In the genomic region with DNA sequence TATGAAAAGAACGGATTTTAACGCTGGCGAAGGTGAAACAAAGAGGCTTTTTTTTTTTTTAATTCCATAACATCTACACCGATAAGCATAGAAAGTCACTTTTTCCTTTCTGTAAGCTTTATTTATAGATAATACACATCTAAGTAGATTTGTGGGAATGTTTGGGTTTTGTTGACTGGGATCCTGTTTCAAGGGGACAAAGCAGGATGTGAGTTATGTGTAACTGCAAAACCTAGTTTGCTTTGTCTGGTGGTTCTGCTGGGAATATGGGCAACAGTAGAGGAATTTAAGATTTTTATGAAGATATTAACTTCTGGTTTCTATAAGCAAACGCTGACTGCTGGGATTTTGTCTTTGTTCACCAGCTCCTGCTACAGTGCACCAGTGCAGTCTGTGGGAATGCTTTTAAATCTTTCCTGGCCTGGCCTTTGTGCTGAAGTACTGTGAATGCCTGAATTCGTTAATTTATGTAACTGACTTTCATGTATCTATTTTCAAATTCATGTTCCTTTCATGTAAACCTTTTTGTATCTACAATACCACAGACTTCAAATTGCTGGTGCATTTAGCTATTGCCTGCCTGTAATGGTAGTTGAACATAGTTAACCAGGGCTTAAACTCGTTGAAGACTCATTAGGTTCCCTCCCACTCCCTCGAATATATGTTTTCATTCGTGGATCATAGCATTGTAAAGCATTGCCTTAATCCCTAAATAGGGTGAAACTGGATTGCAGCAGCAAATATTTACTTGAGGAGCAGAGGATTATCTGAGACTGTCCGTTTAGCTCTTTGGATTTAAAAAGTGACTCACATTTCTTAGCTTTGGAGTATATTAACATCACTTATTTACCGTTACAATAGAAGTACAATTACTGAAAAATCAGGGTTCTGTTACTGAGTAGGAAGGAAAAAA, we compare ENCODE assay signal across 8 cellular contexts. TPM values are rescaled to one million over a fixed set of nuclear protein-coding genes. Genes with fewer than 3 reads are reported as not detected.
DNase-seq lines count a peak whose midpoint lies in the region; FAIRE-seq and TF ChIP-seq lines count a peak whose summit lies in the region.

No MANE protein-coding gene starts in this region.

- WGBS in stomach, 5 donors, result 18 to 28% (median 25%) methylated on average over 11 of the region's 11 CpGs

- DNase-seq in activated naive CD4-positive, alpha-beta T cell treated with anti-CD3 and anti-CD28 coated beads, Interleukin-2, amount 10 ng/mL, durations not matched to agents 7 days and 5 days, result no peak
- DNase-seq in activated naive CD4-positive, alpha-beta T cell (lab: John Stamatoyannopoulos, UW), result no peak
- no peak for DNase-seq in activated naive CD8-positive, alpha-beta T cell treated with anti-CD3 and anti-CD28 coated beads for 36 hours
- no peak for DNase-seq in keratinocyte (ENCODE audit: low read depth, low spot score)
- no peak for DNase-seq in stomach
- no peak for DNase-seq in HK-2 (ENCODE audit: unreplicated experiment)
- DNase-seq in NCI-H187 (lab: John Stamatoyannopoulos, UW), result no peak
- no peak for DNase-seq in activated CD4-positive, alpha-beta T cell treated with anti-CD3 and anti-CD28 coated beads for 48 hours

- H3K4me1 Mint-ChIP-seq in activated naive CD4-positive, alpha-beta T cell treated with anti-CD3 and anti-CD28 coated beads, Interleukin-2, amount 10 ng/mL, durations not matched to agents 7 days and 5 days, result peaks cover 26% of the 10 kb centered on the region
- H3K4me1 Mint-ChIP-seq in activated naive CD8-positive, alpha-beta T cell treated with anti-CD3 and anti-CD28 coated beads for 36 hours, result peaks cover 33% of the 10 kb centered on the region

- no peaks in the 10 kb centered on the region for H3K27me3 ChIP-seq in keratinocyte (ENCODE audit: control insufficient read depth, extremely low read depth, insufficient read depth, low read length)
- H3K27me3 ChIP-seq in stomach, result no peaks in the 10 kb centered on the region

- H2AFZ ChIP-seq in keratinocyte (ENCODE audit: control insufficient read depth, low read length), result peak overlapping the region; percentile 95

- H3K4me2 ChIP-seq in keratinocyte (ENCODE audit: control insufficient read depth, extremely low read depth, insufficient read depth, low read depth, low read length), result peak overlapping the region; percentile 90

- dilution Hi-C loops in keratinocyte (cut with MboI; ENCODE audit: extremely low pct_ligation_motif_present, low sequenced_read_pairs), result no loop called here

- H3K9ac ChIP-seq in keratinocyte (ENCODE audit: control insufficient read depth, extremely low read depth, insufficient read depth, low read length), result peak overlapping the region; percentile 96

- TF ChIP-seq CTCF in keratinocyte (optimal IDR thresholded peaks at IDR 0.05 in 1 of 3, IDR thresholded peaks at IDR 0.05 in 1 of 3, conservative IDR thresholded peaks at IDR 0.05 in 1 of 3; ENCODE audit: extremely low read depth in 1 of 3, insufficient read depth in 2 of 3, low read length in 3 of 3) (no peak), stomach (IDR thresholded peaks at IDR 0.05) (no peak)

- CTCF ChIA-PET in activated naive CD4-positive, alpha-beta T cell treated with anti-CD3 and anti-CD28 coated beads, Interleukin-2, amount 10 ng/mL, durations not matched to agents 7 days and 5 days (lab: Charles Lee), result interaction anchor here (0.6 to 2.3 kb wide), 5 partner anchors 21 to 247 kb away, joined by 3 to 9 read pairs (median 3); no protein-coding TSS in a partner anchor

- peaks cover 54% of the 10 kb centered on the region for H3K79me2 ChIP-seq in keratinocyte (ENCODE audit: control insufficient read depth, insufficient read depth, low read length)

- no peak for TF ChIP-seq EP300 in stomach (IDR thresholded peaks at IDR 0.05)

- H3K4me3 ChIP-seq in keratinocyte (ENCODE audit: control insufficient read depth in 2 of 3, extremely low read depth in 1 of 3, insufficient read depth in 2 of 3, low read depth in 1 of 3, low read length in 3 of 3) (peak overlapping the region; percentile 87 to 96 (median 90)), stomach (peak overlapping the region; percentile 77 to 94 (median 87))

- H3K9me3 ChIP-seq in keratinocyte (ENCODE audit: control insufficient read depth, low read depth, low read length), result no peaks in the 10 kb centered on the region
- H3K9me3 ChIP-seq in stomach, result no peaks in the 10 kb centered on the region

- peak overlapping the region; percentile 91 for H3K4me3 Mint-ChIP-seq in activated naive CD4-positive, alpha-beta T cell treated with anti-CD3 and anti-CD28 coated beads, Interleukin-2, amount 10 ng/mL, durations not matched to agents 7 days and 5 days
- peak overlapping the region; percentile 94 for H3K4me3 Mint-ChIP-seq in activated naive CD8-positive, alpha-beta T cell treated with anti-CD3 and anti-CD28 coated beads for 36 hours

- H3K4me1 ChIP-seq in keratinocyte (ENCODE audit: control insufficient read depth, extremely low read depth, insufficient read depth, low read length) (peaks cover 11% of the 10 kb centered on the region), stomach (peaks cover 10 to 48% (median 34%) of the 10 kb centered on the region in 4 donors)

- no peaks in the 10 kb centered on the region for H3K27me3 Mint-ChIP-seq in activated naive CD4-positive, alpha-beta T cell treated with anti-CD3 and anti-CD28 coated beads, Interleukin-2, amount 10 ng/mL, durations not matched to agents 7 days and 5 days
- no peaks in the 10 kb centered on the region for H3K27me3 Mint-ChIP-seq in activated naive CD8-positive, alpha-beta T cell treated with anti-CD3 and anti-CD28 coated beads for 36 hours

- H3K9me1 ChIP-seq in keratinocyte (ENCODE audit: control insufficient read depth, extremely low read depth, insufficient read depth, low read length), result no peaks in the 10 kb centered on the region

- H3K36me3 ChIP-seq in keratinocyte (ENCODE audit: control insufficient read depth in 2 of 2, extremely low read depth in 1 of 2, insufficient read depth in 2 of 2, low read length in 2 of 2) (no peaks in the 10 kb centered on the region), stomach (no peaks in the 10 kb centered on the region)

- H3K27ac ChIP-seq in keratinocyte (ENCODE audit: control insufficient read depth, insufficient read depth, low read length), result peak overlapping the region; percentile 88
- H3K27ac ChIP-seq in stomach, result peak overlapping the region in 2 of 5 donors; percentile 89 to 94

- H3K27ac Mint-ChIP-seq in activated naive CD4-positive, alpha-beta T cell treated with anti-CD3 and anti-CD28 coated beads, Interleukin-2, amount 10 ng/mL, durations not matched to agents 7 days and 5 days, result peak overlapping the region; percentile 94
- peak overlapping the region; percentile 89 for H3K27ac Mint-ChIP-seq in activated naive CD8-positive, alpha-beta T cell treated with anti-CD3 and anti-CD28 coated beads for 36 hours

- H3K9me3 Mint-ChIP-seq in activated naive CD4-positive, alpha-beta T cell treated with anti-CD3 and anti-CD28 coated beads, Interleukin-2, amount 10 ng/mL, durations not matched to agents 7 days and 5 days, result no peaks in the 10 kb centered on the region
- no peaks in the 10 kb centered on the region for H3K9me3 Mint-ChIP-seq in activated naive CD8-positive, alpha-beta T cell treated with anti-CD3 and anti-CD28 coated beads for 36 hours

- intact Hi-C loops in stomach (cut with DNase I; ENCODE audit: low total_unique reads), result no loop called here

- TF ChIP-seq POLR2A in stomach (IDR thresholded peaks at IDR 0.05), result no peak

- FAIRE-seq in keratinocyte (lab: Jason Lieb, UNC), result peak; percentile 51

- H4K20me1 ChIP-seq in keratinocyte (ENCODE audit: control insufficient read depth, extremely low read depth, insufficient read depth, low read length), result no peaks in the 10 kb centered on the region

- H3K36me3 Mint-ChIP-seq in activated naive CD4-positive, alpha-beta T cell treated with anti-CD3 and anti-CD28 coated beads, Interleukin-2, amount 10 ng/mL, durations not matched to agents 7 days and 5 days, result no peaks in the 10 kb centered on the region
- peaks cover 13% of the 10 kb centered on the region for H3K36me3 Mint-ChIP-seq in activated naive CD8-positive, alpha-beta T cell treated with anti-CD3 and anti-CD28 coated beads for 36 hours

RNA-seq across cellular contexts. Expression of a gene that starts 1.5 kb away (rescaled TPM):
- 10 to 100 TPM; 16.6 to 19.1 TPM for total RNA-seq in activated naive CD8-positive, alpha-beta T cell treated with anti-CD3 and anti-CD28 coated beads for 36 hours
- polyA plus RNA-seq in keratinocyte (28.3 to 43.1 TPM (median 30.0 TPM) in 3 replicates), stomach (10 to 100 TPM in 1 of 3 donors, 1 to 10 TPM in 2; 8.4 to 21.7 (median 9.7) TPM)
- 48.4 TPM for polyA plus RNA-seq in keratinocyte (2011; ENCODE audit: low read depth)
- polyA plus RNA-seq in keratinocyte (2011; cell fraction: cytosol; rRNA removed), result 28.3 and 49.9 TPM in 2 replicates
- 29.9 and 37.8 TPM in 2 replicates for polyA plus RNA-seq in keratinocyte (2011; cell fraction: nucleus; rRNA removed)
- 27.0 and 27.9 TPM in 2 replicates for polyA plus RNA-seq in keratinocyte (2012; ENCODE audit: low replicate concordance)
- 11.1 to 34.9 TPM (median 16.9 TPM) in 3 replicates for polyA minus RNA-seq in keratinocyte
- polyA minus RNA-seq in keratinocyte (2011; cell fraction: cytosol; rRNA and poly(A)+ RNA removed), result 43.0 TPM
- 24.9 and 43.0 TPM in 2 replicates for polyA minus RNA-seq in keratinocyte (2011; cell fraction: nucleus; rRNA and poly(A)+ RNA removed)
- 10 to 100 TPM; 12.5 to 55.9 (median 23.3) TPM for total RNA-seq in stomach
